Comparison of ENCODE assay signal across 8 cellular contexts in genomic region chr12:120445911-120446909, GRCh38. TPM values are rescaled to one million over a fixed set of nuclear protein-coding genes. Genes with fewer than 3 reads are reported as not detected.
DNase-seq lines count a peak whose midpoint lies in the region; ATAC-seq and TF ChIP-seq lines count a peak whose summit lies in the region.

A gene with protein sequence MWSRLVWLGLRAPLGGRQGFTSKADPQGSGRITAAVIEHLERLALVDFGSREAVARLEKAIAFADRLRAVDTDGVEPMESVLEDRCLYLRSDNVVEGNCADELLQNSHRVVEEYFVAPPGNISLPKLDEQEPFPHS (plus strand): TSS chr12:120446444. CDS start chr12:120446481, 37 bp downstream.
TSS of gene TRIAP1 (minus strand) at chr12:120446384. CDS start at chr12:120446372, 12 bp downstream.

- H3K9ac ChIP-seq in HUES64 (ENCODE audit: low read depth, low read length) (peak within 1 kb of the TSS; percentile 94), OCI-LY3 (ENCODE audit: low read length) (peak within 1 kb of the TSS; percentile 90), mucosa of rectum (ENCODE audit: low read depth in 1 of 2, low read length in 2 of 2) (peak within 1 kb of the TSS; percentile 89 to 94)

- H3K27ac ChIP-seq in HUES64 (ENCODE audit: low read depth, low read length) (peak within 1 kb of the TSS; percentile 83), OCI-LY3 (ENCODE audit: low read length) (peak within 1 kb of the TSS; percentile 70), mucosa of rectum (ENCODE audit: low read depth in 2 of 2, low read length in 2 of 2) (peak within 1 kb of the TSS; percentile 74 to 94)

- H3K9me3 ChIP-seq in HUES64 (ENCODE audit: insufficient read depth, low read depth, low read length), result no peaks in the 10 kb centered on the region
- no peaks in the 10 kb centered on the region for H3K9me3 ChIP-seq in OCI-LY3 (ENCODE audit: insufficient read depth, low read length)
- H3K9me3 ChIP-seq in mucosa of rectum (ENCODE audit: control insufficient read depth in 2 of 2, low read length in 2 of 2), result no peaks in the 10 kb centered on the region

- DNase-seq in DMS 273 (lab: John Stamatoyannopoulos, UW; ENCODE audit: unreplicated experiment) (peak; percentile 89), activated T-cell treated with anti-CD3 and anti-CD28 coated beads for 4 hours (peak; percentile 88), epithelial cell of proximal tubule (ENCODE audit: low read depth) (no peak)
- DNase-seq in stimulated activated CD8-positive, alpha-beta memory T cell treated with anti-CD3 and anti-CD28 coated beads, Interleukin-4, amount 100 ng/mL, for 48 hours, result peak; percentile 96

- H3K4me3 ChIP-seq in HUES64 (ENCODE audit: low read length), result peak within 1 kb of the TSS; percentile 93
- H3K4me3 ChIP-seq in OCI-LY3 (ENCODE audit: low read length), result peak within 1 kb of the TSS; percentile 91
- H3K4me3 ChIP-seq in epithelial cell of proximal tubule (ENCODE audit: low read depth, low read length), result peak within 1 kb of the TSS; percentile 90
- peak within 1 kb of the TSS; percentile 70 to 99 for H3K4me3 ChIP-seq in mucosa of rectum (ENCODE audit: low read length in 2 of 2)

- H3K4me2 ChIP-seq in OCI-LY3 (ENCODE audit: low read length), result peak within 1 kb of the TSS; percentile 93

- H3K4me1 ChIP-seq in HUES64 (ENCODE audit: insufficient read depth, low read length) (peaks cover 9% of the 10 kb centered on the region; the same call in 1 of the 2 replicates), OCI-LY3 (ENCODE audit: low read length) (peaks cover 17% of the 10 kb centered on the region), mucosa of rectum (ENCODE audit: control insufficient read depth in 2 of 2, insufficient read depth in 2 of 2, low read length in 2 of 2) (peaks cover 13 to 14% of the 10 kb centered on the region in 2 donors)

- no peaks in the 10 kb centered on the region for H3K27me3 ChIP-seq in HUES64 (ENCODE audit: insufficient read depth, low read length)
- no peaks in the 10 kb centered on the region for H3K27me3 ChIP-seq in OCI-LY3 (ENCODE audit: low read depth, low read length)
- H3K27me3 ChIP-seq in mucosa of rectum (ENCODE audit: control insufficient read depth in 2 of 2, insufficient read depth in 2 of 2, low read length in 2 of 2), result no peaks in the 10 kb centered on the region

- no peaks in the 10 kb centered on the region for H4K20me1 ChIP-seq in OCI-LY3 (ENCODE audit: insufficient read depth, low read length)

- peak within 1 kb of the TSS; percentile 73; the same call in 1 of the 2 replicates for H2AFZ ChIP-seq in OCI-LY3 (ENCODE audit: low read depth, low read length)

- peaks cover 85% of the 10 kb centered on the region for H3K79me2 ChIP-seq in OCI-LY3 (ENCODE audit: low read length)

- TF ChIP-seq CTCF in OCI-LY3 (IDR thresholded peaks at IDR 0.05; ENCODE audit: low read depth, low read length) (no peak), epithelial cell of proximal tubule (conservative IDR thresholded peaks at IDR 0.05; ENCODE audit: low read depth, low read length) (no peak)

- under 1% methylated on average over 80 of the region's 80 CpGs for WGBS in HUES64

- ATAC-seq in GM21447 (IDR thresholded peaks at IDR 0.05; ENCODE audit: unreplicated experiment), result peak; percentile 89

- peaks cover 55% of the 10 kb centered on the region for H3K36me3 ChIP-seq in HUES64 (ENCODE audit: insufficient read depth, low read length)
- peaks cover 32% of the 10 kb centered on the region for H3K36me3 ChIP-seq in OCI-LY3 (replicated peaks; ENCODE audit: low read depth, low read length)
- peaks cover 17 to 25% of the 10 kb centered on the region in 2 donors for H3K36me3 ChIP-seq in mucosa of rectum (ENCODE audit: control insufficient read depth in 2 of 2, insufficient read depth in 2 of 2, low read length in 2 of 2)

RNA-seq across cellular contexts. Expression of the first gene that starts in this region (rescaled TPM):
- polyA plus RNA-seq in HUES64 (2013, experiment 1 of 2), result 12.6 TPM
- polyA plus RNA-seq in HUES64 (2013, experiment 2 of 2), result 14.1 TPM
- 23.4 and 25.3 TPM in 2 replicates for total RNA-seq in epithelial cell of proximal tubule

RNA-seq across cellular contexts. Expression of gene TRIAP1, which starts in this region (rescaled TPM):
- 70.9 TPM for polyA plus RNA-seq in HUES64 (2013, experiment 1 of 2)
- 64.8 TPM for polyA plus RNA-seq in HUES64 (2013, experiment 2 of 2)
- 31.1 and 39.1 TPM in 2 replicates for total RNA-seq in epithelial cell of proximal tubule
